In genomic region chr7:110964770-110965169, GRCh38 we compare ENCODE assay signal across 19 cellular contexts.
DNase-seq lines count a peak whose midpoint lies in the region; ATAC-seq and TF ChIP-seq lines count a peak whose summit lies in the region.
"Had no signal": no experiment of that assay in that cellular context is flagged by ENCODE, and none has a peak within 500 bp of the region (broad histone marks: within the 10 kb centered on the region; RNA-seq: fewer than 3 reads in every experiment).

No MANE protein-coding gene starts in this region.

- no peaks in the 10 kb centered on the region for H3K36me3 ChIP-seq in aorta (ENCODE audit: control insufficient read depth in 1 of 2, insufficient read depth in 2 of 2, low read length in 1 of 2)
- H3K36me3 ChIP-seq: HAP-1 had no signal

- H3K27ac ChIP-seq in aorta (ENCODE audit: low read depth in 1 of 2, low read length in 2 of 2) = no peak overlapping the region
- H3K27ac ChIP-seq: C4-2B had no signal

- CTCF ChIA-PET in activated CD8-positive, alpha-beta T cell treated with anti-CD3 and anti-CD28 coated beads for 36 hours (lab: Charles Lee) = interaction anchor here (1.3 kb wide), 1 partner anchor 134 kb away, joined by 6 read pairs; no protein-coding TSS in a partner anchor

- POLR2A ChIA-PET in activated CD8-positive, alpha-beta T cell treated with anti-CD3 and anti-CD28 coated beads for 36 hours (lab: Charles Lee) = no interaction called here

- TF ChIP-seq CTCF in activated CD8-positive, alpha-beta T cell treated with anti-CD3 and anti-CD28 coated beads for 36 hours (IDR thresholded peaks at IDR 0.05) = no peak

- H3K4me3 Mint-ChIP-seq in activated naive CD8-positive, alpha-beta T cell treated with anti-CD3 and anti-CD28 coated beads, Interleukin-2, amount 50 U/mL, for 24 hours = no peak overlapping the region
- H3K4me3 Mint-ChIP-seq in activated naive CD8-positive, alpha-beta T cell treated with anti-CD3 and anti-CD28 coated beads for 36 hours = no peak overlapping the region
- H3K4me3 Mint-ChIP-seq in activated CD8-positive, alpha-beta T cell treated with anti-CD3 and anti-CD28 coated beads for 36 hours = no peak overlapping the region

- H3K27me3 Mint-ChIP-seq in activated naive CD8-positive, alpha-beta T cell treated with anti-CD3 and anti-CD28 coated beads, Interleukin-2, amount 50 U/mL, for 24 hours = no peaks in the 10 kb centered on the region
- no peaks in the 10 kb centered on the region for H3K27me3 Mint-ChIP-seq in activated naive CD8-positive, alpha-beta T cell treated with anti-CD3 and anti-CD28 coated beads for 36 hours
- H3K27me3 Mint-ChIP-seq in activated CD8-positive, alpha-beta T cell treated with anti-CD3 and anti-CD28 coated beads for 36 hours = no peaks in the 10 kb centered on the region

- H3K4me1 ChIP-seq in aorta (ENCODE audit: control insufficient read depth in 1 of 2, insufficient read depth in 2 of 2, low read length in 2 of 2) = no peaks in the 10 kb centered on the region
- H3K4me1 ChIP-seq: HAP-1 had no signal

- H3K27me3 ChIP-seq in aorta (ENCODE audit: control insufficient read depth in 1 of 2, insufficient read depth in 2 of 2, low read length in 1 of 2) = no peaks in the 10 kb centered on the region

- no peaks in the 10 kb centered on the region for H3K9me3 ChIP-seq in aorta (ENCODE audit: control insufficient read depth, low read length)
- H3K9me3 ChIP-seq: HAP-1 had no signal

- H3K9me3 Mint-ChIP-seq in activated naive CD8-positive, alpha-beta T cell treated with anti-CD3 and anti-CD28 coated beads, Interleukin-2, amount 50 U/mL, for 24 hours = no peaks in the 10 kb centered on the region
- H3K9me3 Mint-ChIP-seq in activated naive CD8-positive, alpha-beta T cell treated with anti-CD3 and anti-CD28 coated beads for 36 hours = peaks cover 2% of the 10 kb centered on the region
- no peaks in the 10 kb centered on the region for H3K9me3 Mint-ChIP-seq in activated CD8-positive, alpha-beta T cell treated with anti-CD3 and anti-CD28 coated beads for 36 hours

- no peak overlapping the region for H3K4me3 ChIP-seq in aorta (ENCODE audit: low read length in 2 of 2)
- H3K4me3 ChIP-seq: HAP-1 had no signal

- intact Hi-C loops in activated CD8-positive, alpha-beta T cell treated with anti-CD3 and anti-CD28 coated beads for 36 hours (cut with micrococcal nuclease) = no loop called here
- intact Hi-C loops in posterior cingulate gyrus (cut with DNase I) (no loop called here), aorta (cut with DNase I) (no loop called here)

- 50 to 62% methylated on average over 5 of the region's 5 CpGs for WGBS in aorta, 2 donors

- DNase-seq in activated naive CD8-positive, alpha-beta T cell treated with anti-CD3 and anti-CD28 coated beads, Interleukin-2, amount 50 U/mL, for 24 hours = no peak
- no peak for DNase-seq in activated naive CD8-positive, alpha-beta T cell treated with anti-CD3 and anti-CD28 coated beads for 36 hours
- no peak for DNase-seq in activated CD8-positive, alpha-beta T cell treated with anti-CD3 and anti-CD28 coated beads for 36 hours
- DNase-seq in hepatic stellate cell (ENCODE audit: low spot score) (peak; percentile 2), AG08395 (ENCODE audit: low spot score) (no peak), posterior cingulate gyrus (no peak), aorta (no peak)
- DNase-seq: 8988T, DMS 273 treated with DMSO at 0.1 percent for 48 hours, NCI-H1436, NCI-H2029, NCI-H2171, NCI-H446, NCI-H69, SHP77 treated with DMSO at 0.1 percent for 48 hours had no signal

- H3K36me3 Mint-ChIP-seq in activated naive CD8-positive, alpha-beta T cell treated with anti-CD3 and anti-CD28 coated beads, Interleukin-2, amount 50 U/mL, for 24 hours (ENCODE audit: low read depth) = no peaks in the 10 kb centered on the region
- peaks cover 7% of the 10 kb centered on the region for H3K36me3 Mint-ChIP-seq in activated naive CD8-positive, alpha-beta T cell treated with anti-CD3 and anti-CD28 coated beads for 36 hours
- no peaks in the 10 kb centered on the region for H3K36me3 Mint-ChIP-seq in activated CD8-positive, alpha-beta T cell treated with anti-CD3 and anti-CD28 coated beads for 36 hours (ENCODE audit: low read depth)

- H3K4me1 Mint-ChIP-seq in activated naive CD8-positive, alpha-beta T cell treated with anti-CD3 and anti-CD28 coated beads, Interleukin-2, amount 50 U/mL, for 24 hours = peaks cover 2% of the 10 kb centered on the region
- H3K4me1 Mint-ChIP-seq in activated naive CD8-positive, alpha-beta T cell treated with anti-CD3 and anti-CD28 coated beads for 36 hours = peaks cover 16% of the 10 kb centered on the region
- peaks cover 5% of the 10 kb centered on the region for H3K4me1 Mint-ChIP-seq in activated CD8-positive, alpha-beta T cell treated with anti-CD3 and anti-CD28 coated beads for 36 hours (ENCODE audit: low read depth)

- H3K27ac Mint-ChIP-seq in activated naive CD8-positive, alpha-beta T cell treated with anti-CD3 and anti-CD28 coated beads, Interleukin-2, amount 50 U/mL, for 24 hours = no peak overlapping the region
- no peak overlapping the region for H3K27ac Mint-ChIP-seq in activated naive CD8-positive, alpha-beta T cell treated with anti-CD3 and anti-CD28 coated beads for 36 hours
- H3K27ac Mint-ChIP-seq in activated CD8-positive, alpha-beta T cell treated with anti-CD3 and anti-CD28 coated beads for 36 hours = no peak overlapping the region

- peak; percentile 24 for ATAC-seq in activated naive CD8-positive, alpha-beta T cell treated with anti-CD3 and anti-CD28 coated beads, Interleukin-2, amount 50 U/mL, for 24 hours
- peak; percentile 34 for ATAC-seq in activated CD8-positive, alpha-beta T cell treated with anti-CD3 and anti-CD28 coated beads for 36 hours
- ATAC-seq in GM19324 (IDR thresholded peaks at IDR 0.05; ENCODE audit: low FRiP score, unreplicated experiment) (no peak), aorta (ENCODE audit: low FRiP score) (no peak)
- ATAC-seq: SK-N-SH treated with all-trans-retinoic acid at 6 μM for 48 hours had no signal

Comparison
In these comparisons a context has a peak if more than half of its experiments do, and no peak if none do; other contexts are left out.
1. ATAC-seq: peak in activated naive CD8-positive, alpha-beta T cell treated with anti-CD3 and anti-CD28 coated beads, Interleukin-2, amount 50 U/mL, for 24 hours (single experiment) and activated CD8-positive, alpha-beta T cell treated with anti-CD3 and anti-CD28 coated beads for 36 hours (single experiment); none in GM19324 (single experiment) and aorta (single experiment).